In genomic region chr6:150741633-150742200, GRCh38 we compare ENCODE assay signal across 10 cellular contexts.
DNase-seq lines count a peak whose midpoint lies in the region; ATAC-seq, FAIRE-seq and TF ChIP-seq lines count a peak whose summit lies in the region.
"Had no signal": no experiment of that assay in that cellular context is flagged by ENCODE, and none has a peak within 500 bp of the region (broad histone marks: within the 10 kb centered on the region; RNA-seq: fewer than 3 reads in every experiment).

No MANE protein-coding gene starts in this region.

- in situ Hi-C loops in GM12878 (cut with MboI): loop anchor here (5.0 kb wide), 1 partner anchor 324 kb away; no protein-coding TSS in a partner anchor

- H3K36me3 Mint-ChIP-seq in GM23338 (ENCODE audit: low read depth): no peaks in the 10 kb centered on the region
- peaks cover 19% of the 10 kb centered on the region for H3K36me3 Mint-ChIP-seq in memory B cell
- H3K36me3 Mint-ChIP-seq: naive thymus-derived CD4-positive, alpha-beta T cell had no signal

- RAD21 ChIA-PET in GM12878 (lab: Charles Lee; ENCODE audit: unreplicated experiment): interaction anchor here (0.5 to 1.8 kb wide), 18 partner anchors 14 to 324 kb away, joined by 3 to 38 read pairs (median 4); partner anchors contain the start of gene PLEKHG1

- H3K36me3 ChIP-seq in GM23338 (ENCODE audit: insufficient read depth) (no peaks in the 10 kb centered on the region), GM12878 (ENCODE audit: control insufficient read depth in 2 of 2, insufficient read depth in 2 of 2, low read length in 1 of 2) (no peaks in the 10 kb centered on the region; a peak in 1 of 4 replicates)

- 0% methylated on average over 5 of the region's 6 CpGs for WGBS in GM12878 (ENCODE audit: insufficient coverage, insufficient replicate concordance, low lambda C conversion rate, missing lambda C conversion rate)

- peaks cover 2% of the 10 kb centered on the region for H3K27me3 Mint-ChIP-seq in GM23338 (ENCODE audit: insufficient read depth, low read depth, poor library complexity)
- H3K27me3 Mint-ChIP-seq in memory B cell: no peaks in the 10 kb centered on the region

- POLR2A ChIA-PET in GM12878 (lab: Charles Lee): no interaction called here

- H3K79me2 ChIP-seq in GM23338 (replicated peaks; ENCODE audit: insufficient read depth) (no peaks in the 10 kb centered on the region), GM12878 (ENCODE audit: control insufficient read depth, insufficient read depth, low read length) (no peaks in the 10 kb centered on the region)

- DNase-seq in DMS53 (lab: John Stamatoyannopoulos, UW) (peak; percentile 42), DMS53 treated with DMSO at 0.1 percent for 48 hours (lab: John Stamatoyannopoulos, UW; ENCODE audit: unreplicated experiment) (no peak), GM23338 (ENCODE audit: low spot score) (peak; percentile 68), GM12878 (ENCODE audit: low read depth, low spot score) (no peak), memory B cell (ENCODE audit: low spot score in 2 of 2) (peak; percentile 63 to 67), hepatic stellate cell (ENCODE audit: low spot score) (no peak), HuH-7.5 (ENCODE audit: low spot score) (no peak)
- DNase-seq: naive thymus-derived CD4-positive, alpha-beta T cell had no signal

- intact Hi-C loops in GM12878 (cut with micrococcal nuclease; ENCODE audit: unreplicated experiment): loop anchor here (1.0 kb wide), 2 partner anchors 55 to 323 kb away; no protein-coding TSS in a partner anchor

- BruUV-seq in GM12878 (replicated peaks; lab: Mats Ljungman, UMichigan): no TSS peak

- H2AFZ ChIP-seq in GM23338 (no peak overlapping the region), GM12878 (ENCODE audit: control insufficient read depth, low read depth, low read length) (no peak overlapping the region)

- H3K4me1 Mint-ChIP-seq in GM23338 (no peaks in the 10 kb centered on the region), memory B cell (peaks cover 37% of the 10 kb centered on the region)
- H3K4me1 Mint-ChIP-seq: naive thymus-derived CD4-positive, alpha-beta T cell had no signal

- H3K4me3 Mint-ChIP-seq in GM23338 (no peak overlapping the region), memory B cell (no peak overlapping the region)
- H3K4me3 Mint-ChIP-seq: naive thymus-derived CD4-positive, alpha-beta T cell had no signal

- H3K27me3 ChIP-seq in GM23338 (ENCODE audit: insufficient read depth) (no peaks in the 10 kb centered on the region), GM12878 (replicated peaks in 1 of 2; ENCODE audit: control insufficient read depth in 2 of 2, insufficient read depth in 2 of 2, low read length in 1 of 2) (no peaks in the 10 kb centered on the region)

- H3K27ac Mint-ChIP-seq in GM23338 (no peak overlapping the region), memory B cell (peak overlapping the region; percentile 87)
- H3K27ac Mint-ChIP-seq: naive thymus-derived CD4-positive, alpha-beta T cell had no signal

- no peaks in the 10 kb centered on the region for H3F3A ChIP-seq in GM23338 (replicated peaks; ENCODE audit: low read depth)

- TF ChIP-seq RAD21 in GM12878 (IDR thresholded peaks at IDR 0.05; ENCODE audit: insufficient read depth, low read depth, low read length): peak; percentile 85

- H4K20me1 ChIP-seq in GM23338 (replicated peaks; ENCODE audit: insufficient read depth): no peaks in the 10 kb centered on the region
- H4K20me1 ChIP-seq in GM12878 (ENCODE audit: control insufficient read depth, insufficient read depth): no peaks in the 10 kb centered on the region

- peak; percentile 69 to 75 for TF ChIP-seq CTCF in GM23338 (conservative IDR thresholded peaks at IDR 0.05; ENCODE audit: low read depth in 2 of 2)
- peak; percentile 52 to 61 (median 59); a peak in 5 of 6 replicates for TF ChIP-seq CTCF in GM12878 (IDR thresholded peaks at IDR 0.05 in 2 of 3, conservative IDR thresholded peaks at IDR 0.05 in 1 of 3; ENCODE audit: control insufficient read depth in 2 of 3, extremely low read depth in 1 of 3, insufficient read depth in 1 of 3, low read depth in 3 of 3, low read length in 3 of 3)

- H3K9me3 ChIP-seq in GM12878 (replicated peaks; ENCODE audit: control insufficient read depth, insufficient read depth, low read length): no peaks in the 10 kb centered on the region

- H3K4me1 ChIP-seq in GM23338 (ENCODE audit: insufficient read depth): no peaks in the 10 kb centered on the region
- H3K4me1 ChIP-seq in GM12878 (ENCODE audit: control insufficient read depth, insufficient read depth, low read length): no peaks in the 10 kb centered on the region

- TF ChIP-seq EP300 in GM12878 (IDR thresholded peaks at IDR 0.05; ENCODE audit: borderline replicate concordance in 1 of 2, control insufficient read depth in 1 of 2, low read depth in 2 of 2, low read length in 2 of 2): no peak

- H3K9ac ChIP-seq in GM12878 (ENCODE audit: control insufficient read depth, insufficient read depth, low read length): no peak overlapping the region

- H3K9me3 Mint-ChIP-seq in GM23338: no peaks in the 10 kb centered on the region
- H3K9me3 Mint-ChIP-seq in memory B cell: no peaks in the 10 kb centered on the region
- H3K9me3 Mint-ChIP-seq: naive thymus-derived CD4-positive, alpha-beta T cell had no signal

- H3K4me2 ChIP-seq in GM23338 (no peak overlapping the region), GM12878 (ENCODE audit: control insufficient read depth, insufficient read depth) (no peak overlapping the region)

- no peak for TF ChIP-seq POLR2A in GM12878 (IDR thresholded peaks at IDR 0.05; ENCODE audit: low read depth, low read length)

- H3K9me2 ChIP-seq in GM23338 (ENCODE audit: insufficient read depth): no peaks in the 10 kb centered on the region

- CTCF ChIA-PET in GM12878 (lab: Yijun Ruan, JAX): interaction anchor here (0.7 to 2.4 kb wide), 33 partner anchors 10 to 660 kb away, joined by 3 to 45 read pairs (median 4); no protein-coding TSS in a partner anchor

- no peak overlapping the region for H3K27ac ChIP-seq in GM23338 (ENCODE audit: low read depth)
- H3K27ac ChIP-seq in GM12878 (ENCODE audit: control insufficient read depth, insufficient read depth): no peak overlapping the region

- peak; percentile 62 for FAIRE-seq in GM12878 (lab: Jason Lieb, UNC)
- FAIRE-seq: A204.1 had no signal

- SMC1A ChIA-PET in GM12878 (lab: Charles Lee; ENCODE audit: uncharacterized antibody, unreplicated experiment): interaction anchor here (0.6 to 2.2 kb wide), 34 partner anchors 11 to 346 kb away, joined by 3 to 25 read pairs (median 4); partner anchors contain the start of gene PLEKHG1

- peak; percentile 57; the same call in 2 of the 3 replicates for ATAC-seq in GM23338
- peak; percentile 88 for ATAC-seq in GM12878
- ATAC-seq in memory B cell (ENCODE audit: low read depth): peak; percentile 85
- ATAC-seq in HG03457 (IDR thresholded peaks at IDR 0.05; ENCODE audit: unreplicated experiment): no peak
- ATAC-seq: naive thymus-derived CD4-positive, alpha-beta T cell had no signal

- H3K4me3 ChIP-seq in GM23338: no peak overlapping the region
- no peak overlapping the region for H3K4me3 ChIP-seq in GM12878

TF ChIP-seq in GM23338, 12 proteins besides CTCF, POLR2A, EP300 and RAD21 (continues in another document):
- TF ChIP-seq ETS1 (IDR thresholded peaks at IDR 0.05) (no peak), NANOG (IDR thresholded peaks at IDR 0.05; ENCODE audit: borderline replicate concordance) (no peak), STAT1 (IDR thresholded peaks at IDR 0.05; ENCODE audit: unreplicated experiment) (no peak)

TF ChIP-seq in GM12878, 131 proteins besides CTCF, POLR2A, EP300 and RAD21:
- TF ChIP-seq SMC3 (IDR thresholded peaks at IDR 0.05; ENCODE audit: borderline replicate concordance, low read length) (peak; percentile 86), IKZF1 (conservative IDR thresholded peaks at IDR 0.05) (no peak)

Comparison
In these comparisons a context has a peak if more than half of its experiments do, and no peak if none do; other contexts are left out.
1. DNase-seq: peak in DMS53 (single experiment), GM23338 (single experiment) and memory B cell (2 of 2); none in DMS53 treated with DMSO at 0.1 percent for 48 hours (single experiment), GM12878 (single experiment), hepatic stellate cell (single experiment) and HuH-7.5 (single experiment).